Comparison of ENCODE assay signal across 8 cellular contexts in the genomic region with DNA sequence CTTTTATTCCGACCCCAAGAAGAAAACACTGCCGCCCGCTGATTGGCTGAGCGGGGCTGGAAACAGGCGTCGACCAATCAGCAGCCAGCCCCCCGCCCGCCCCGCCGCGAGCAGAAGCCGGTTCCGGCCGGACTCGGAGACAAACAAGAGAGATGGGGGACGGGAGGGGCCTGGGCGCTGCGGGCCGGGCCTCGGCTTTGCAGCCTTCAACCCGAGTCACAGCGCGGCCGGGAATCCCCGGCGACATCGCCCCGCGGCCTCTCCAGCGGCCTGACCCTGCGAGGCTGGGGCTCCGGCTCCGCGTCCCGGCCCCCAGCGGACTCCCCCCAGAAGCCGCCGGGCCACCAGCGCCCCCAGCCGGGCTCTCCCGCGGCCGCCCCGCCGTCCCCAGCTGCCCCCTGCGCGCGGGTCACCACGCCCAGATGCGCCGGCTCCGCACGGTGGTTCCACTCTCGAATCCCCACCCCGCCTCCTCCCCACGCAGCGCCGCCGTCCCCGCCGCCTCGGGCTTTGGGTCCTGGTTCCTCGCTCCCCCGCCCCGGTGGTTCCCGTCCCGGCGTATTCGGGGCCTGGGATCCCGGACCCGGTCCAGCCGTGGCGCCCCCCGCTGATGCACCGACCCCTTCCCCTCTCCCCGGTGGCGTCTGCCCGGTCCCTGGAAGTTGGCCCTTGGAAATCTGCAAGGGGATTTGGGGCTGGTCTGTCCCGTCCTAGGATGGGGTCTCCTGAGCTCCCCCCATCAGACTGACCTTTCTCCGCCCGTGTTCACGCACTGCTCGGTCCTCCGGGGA. TPM values are rescaled to one million over a fixed set of nuclear protein-coding genes. Genes with fewer than 3 reads are reported as not detected.
A peak's percentile ranks its signal among the peaks of the same experiment; 100 is the strongest.
DNase-seq lines count a peak whose midpoint lies in the region; ATAC-seq, FAIRE-seq and TF ChIP-seq lines count a peak whose summit lies in the region.

No MANE protein-coding gene starts in this region.

- no peaks in the 10 kb centered on the region for H3K27me3 ChIP-seq in mucosa of rectum (ENCODE audit: control insufficient read depth in 2 of 2, insufficient read depth in 2 of 2, low read length in 2 of 2)

- H3K4me1 ChIP-seq in mucosa of rectum (ENCODE audit: control insufficient read depth in 2 of 2, insufficient read depth in 2 of 2, low read length in 2 of 2) = peaks cover 18 to 19% of the 10 kb centered on the region in 2 donors

- ATAC-seq in GM21526 (IDR thresholded peaks at IDR 0.05; ENCODE audit: low FRiP score, unreplicated experiment) = peak; percentile 43

- peak; percentile 15; the same call in 1 of the 2 replicates for TF ChIP-seq RAD21 in Ishikawa (IDR thresholded peaks at IDR 0.05; ENCODE audit: low read depth)

- TF ChIP-seq CTCF in D721Med (IDR thresholded peaks at IDR 0.05; ENCODE audit: insufficient read depth, missing control alignments) = no peak
- TF ChIP-seq CTCF in epithelial cell of proximal tubule (conservative IDR thresholded peaks at IDR 0.05; ENCODE audit: low read depth, low read length) = peak; percentile 19

- H3K27ac ChIP-seq in mucosa of rectum (ENCODE audit: low read depth in 2 of 2, low read length in 2 of 2) = peak overlapping the region; percentile 90 to 94

- peak overlapping the region; percentile 61 for H3K4me3 ChIP-seq in epithelial cell of proximal tubule (ENCODE audit: low read depth, low read length)
- peak overlapping the region; percentile 79 to 86 for H3K4me3 ChIP-seq in mucosa of rectum (ENCODE audit: low read length in 2 of 2)

- no peak for FAIRE-seq in D721Med (lab: Jason Lieb, UNC)

- H3K9ac ChIP-seq in mucosa of rectum (ENCODE audit: low read depth in 1 of 2, low read length in 2 of 2) = peak overlapping the region; percentile 73 to 79

- DNase-seq in D721Med (ENCODE audit: insufficient read length, low spot score) (peak; percentile 95), OCI-M1 (lab: John Stamatoyannopoulos, UW) (peak; percentile 95), epithelial cell of proximal tubule (ENCODE audit: low read depth) (peak; percentile 42)
- peak; percentile 85 for DNase-seq in activated T-cell treated with anti-CD3 and anti-CD28 coated beads, Interleukin-2, amount 50 U/mL, for 1 hour
- DNase-seq in stimulated activated CD8-positive, alpha-beta memory T cell treated with anti-CD3 and anti-CD28 coated beads, Interleukin-4, amount 100 ng/mL, for 24 hours (ENCODE audit: low read depth) = peak; percentile 85

- TF ChIP-seq EP300 in Ishikawa (IDR thresholded peaks at IDR 0.05; ENCODE audit: borderline replicate concordance) = peak; percentile 30

- no peaks in the 10 kb centered on the region for H3K9me3 ChIP-seq in mucosa of rectum (ENCODE audit: control insufficient read depth in 2 of 2, low read length in 2 of 2)

- peaks cover 0 to 3% of the 10 kb centered on the region in 2 donors for H3K36me3 ChIP-seq in mucosa of rectum (ENCODE audit: control insufficient read depth in 2 of 2, insufficient read depth in 2 of 2, low read length in 2 of 2)

TF ChIP-seq in Ishikawa, 13 proteins besides CTCF, POLR2A, EP300 and RAD21:
- TF ChIP-seq CEBPB (IDR thresholded peaks at IDR 0.05) (no peak), NFIC (IDR thresholded peaks at IDR 0.05) (no peak), YY1 (IDR thresholded peaks at IDR 0.05; ENCODE audit: low read depth) (0 out of 2 replicates have a peak, but pooled peaks have one; percentile 38), TAF1 (IDR thresholded peaks at IDR 0.05; ENCODE audit: low read depth) (peak; percentile 69), FOXM1 (IDR thresholded peaks at IDR 0.05; ENCODE audit: borderline replicate concordance, low read depth) (peak; percentile 10; the same call in 1 of the 2 replicates), CREB1 (IDR thresholded peaks at IDR 0.05; ENCODE audit: low read depth) (no peak), TCF12 (IDR thresholded peaks at IDR 0.05; ENCODE audit: low read depth) (no peak), TEAD4 (IDR thresholded peaks at IDR 0.05) (no peak), EGR1 (IDR thresholded peaks at IDR 0.05) (no peak), ZBTB7A (IDR thresholded peaks at IDR 0.05; ENCODE audit: low read depth) (no peak; the same call in none of the 2 replicates)
- TF ChIP-seq, protein P1, sequence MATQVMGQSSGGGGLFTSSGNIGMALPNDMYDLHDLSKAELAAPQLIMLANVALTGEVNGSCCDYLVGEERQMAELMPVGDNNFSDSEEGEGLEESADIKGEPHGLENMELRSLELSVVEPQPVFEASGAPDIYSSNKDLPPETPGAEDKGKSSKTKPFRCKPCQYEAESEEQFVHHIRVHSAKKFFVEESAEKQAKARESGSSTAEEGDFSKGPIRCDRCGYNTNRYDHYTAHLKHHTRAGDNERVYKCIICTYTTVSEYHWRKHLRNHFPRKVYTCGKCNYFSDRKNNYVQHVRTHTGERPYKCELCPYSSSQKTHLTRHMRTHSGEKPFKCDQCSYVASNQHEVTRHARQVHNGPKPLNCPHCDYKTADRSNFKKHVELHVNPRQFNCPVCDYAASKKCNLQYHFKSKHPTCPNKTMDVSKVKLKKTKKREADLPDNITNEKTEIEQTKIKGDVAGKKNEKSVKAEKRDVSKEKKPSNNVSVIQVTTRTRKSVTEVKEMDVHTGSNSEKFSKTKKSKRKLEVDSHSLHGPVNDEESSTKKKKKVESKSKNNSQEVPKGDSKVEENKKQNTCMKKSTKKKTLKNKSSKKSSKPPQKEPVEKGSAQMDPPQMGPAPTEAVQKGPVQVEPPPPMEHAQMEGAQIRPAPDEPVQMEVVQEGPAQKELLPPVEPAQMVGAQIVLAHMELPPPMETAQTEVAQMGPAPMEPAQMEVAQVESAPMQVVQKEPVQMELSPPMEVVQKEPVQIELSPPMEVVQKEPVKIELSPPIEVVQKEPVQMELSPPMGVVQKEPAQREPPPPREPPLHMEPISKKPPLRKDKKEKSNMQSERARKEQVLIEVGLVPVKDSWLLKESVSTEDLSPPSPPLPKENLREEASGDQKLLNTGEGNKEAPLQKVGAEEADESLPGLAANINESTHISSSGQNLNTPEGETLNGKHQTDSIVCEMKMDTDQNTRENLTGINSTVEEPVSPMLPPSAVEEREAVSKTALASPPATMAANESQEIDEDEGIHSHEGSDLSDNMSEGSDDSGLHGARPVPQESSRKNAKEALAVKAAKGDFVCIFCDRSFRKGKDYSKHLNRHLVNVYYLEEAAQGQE (IDR thresholded peaks at IDR 0.05; ENCODE audit: low read depth) = no peak
- TF ChIP-seq, protein P2, sequence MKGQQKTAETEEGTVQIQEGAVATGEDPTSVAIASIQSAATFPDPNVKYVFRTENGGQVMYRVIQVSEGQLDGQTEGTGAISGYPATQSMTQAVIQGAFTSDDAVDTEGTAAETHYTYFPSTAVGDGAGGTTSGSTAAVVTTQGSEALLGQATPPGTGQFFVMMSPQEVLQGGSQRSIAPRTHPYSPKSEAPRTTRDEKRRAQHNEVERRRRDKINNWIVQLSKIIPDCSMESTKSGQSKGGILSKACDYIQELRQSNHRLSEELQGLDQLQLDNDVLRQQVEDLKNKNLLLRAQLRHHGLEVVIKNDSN (IDR thresholded peaks at IDR 0.05) = no peak
- TF ChIP-seq, protein P3, sequence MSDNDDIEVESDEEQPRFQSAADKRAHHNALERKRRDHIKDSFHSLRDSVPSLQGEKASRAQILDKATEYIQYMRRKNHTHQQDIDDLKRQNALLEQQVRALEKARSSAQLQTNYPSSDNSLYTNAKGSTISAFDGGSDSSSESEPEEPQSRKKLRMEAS (IDR thresholded peaks at IDR 0.05) = no peak

RNA-seq across cellular contexts. Expression of a gene that starts 0.4 kb away (rescaled TPM):
- 2.3 and 12.9 TPM in 2 replicates for total RNA-seq in epithelial cell of proximal tubule

RNA-seq across cellular contexts. Expression of a gene that starts 16.5 kb away (rescaled TPM):
- 14.5 and 19.8 TPM in 2 replicates for total RNA-seq in epithelial cell of proximal tubule

RNA-seq across cellular contexts. Expression of a gene that starts 20.6 kb away (rescaled TPM):
- 18.2 and 21.4 TPM in 2 replicates for total RNA-seq in epithelial cell of proximal tubule

RNA-seq across cellular contexts. Expression of a gene that starts 55.6 kb away (rescaled TPM):
- 119 and 161 TPM in 2 replicates for total RNA-seq in epithelial cell of proximal tubule

Comparison
In these comparisons a context has a peak if more than half of its experiments do, and no peak if none do; other contexts are left out.
1. Peak in every context shown above with its lines: DNase-seq, ATAC-seq, H3K4me3 ChIP-seq and H3K27ac ChIP-seq.
2. DNase-seq: peak in every context shown above with its lines; median percentile 95 in D721Med; 95 in OCI-M1; 85 in activated T-cell treated with anti-CD3 and anti-CD28 coated beads, Interleukin-2, amount 50 U/mL, for 1 hour; 85 in stimulated activated CD8-positive, alpha-beta memory T cell treated with anti-CD3 and anti-CD28 coated beads, Interleukin-4, amount 100 ng/mL, for 24 hours; 42 in epithelial cell of proximal tubule.